In the genomic region with DNA sequence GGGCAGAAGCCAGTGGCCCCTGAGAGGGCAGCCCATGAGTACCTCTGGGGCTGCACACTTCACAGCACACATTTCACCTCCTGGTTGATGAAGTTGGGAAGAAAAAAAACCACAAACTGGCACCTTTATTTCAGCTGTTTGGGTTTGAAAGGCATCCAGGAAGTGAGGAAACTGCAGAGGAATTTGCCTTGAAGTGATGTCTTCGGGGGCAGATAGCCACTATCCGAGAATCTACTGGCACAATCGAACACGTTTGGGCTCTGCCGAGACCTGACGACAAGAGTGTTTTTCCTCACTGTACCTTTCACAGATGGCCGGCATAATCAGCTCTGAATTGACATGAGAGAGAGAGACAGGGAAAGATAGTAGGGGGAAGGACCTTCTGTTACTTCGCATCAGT, we compare ENCODE assay signal across 1 cellular context.
TF ChIP-seq lines count a peak whose summit lies in the region.

No MANE protein-coding gene starts in this region.

TF ChIP-seq in IMR-90, 13 proteins besides CTCF, POLR2A, EP300 and RAD21 (continued from another document):
- no peak for TF ChIP-seq RFX5 (IDR thresholded peaks at IDR 0.05; ENCODE audit: low read depth, low read length)
- no peak for TF ChIP-seq CHD1 (IDR thresholded peaks at IDR 0.05; ENCODE audit: low read depth, low read length)
- TF ChIP-seq, protein P1, sequence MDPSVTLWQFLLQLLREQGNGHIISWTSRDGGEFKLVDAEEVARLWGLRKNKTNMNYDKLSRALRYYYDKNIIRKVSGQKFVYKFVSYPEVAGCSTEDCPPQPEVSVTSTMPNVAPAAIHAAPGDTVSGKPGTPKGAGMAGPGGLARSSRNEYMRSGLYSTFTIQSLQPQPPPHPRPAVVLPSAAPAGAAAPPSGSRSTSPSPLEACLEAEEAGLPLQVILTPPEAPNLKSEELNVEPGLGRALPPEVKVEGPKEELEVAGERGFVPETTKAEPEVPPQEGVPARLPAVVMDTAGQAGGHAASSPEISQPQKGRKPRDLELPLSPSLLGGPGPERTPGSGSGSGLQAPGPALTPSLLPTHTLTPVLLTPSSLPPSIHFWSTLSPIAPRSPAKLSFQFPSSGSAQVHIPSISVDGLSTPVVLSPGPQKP (IDR thresholded peaks at IDR 0.05; ENCODE audit: borderline replicate concordance, low read depth, low read length), result no peak
